In genomic region chr6:108741346-108741989, GRCh38 we compare ENCODE assay signal across 19 cellular contexts.
"Had no signal": no experiment of that assay in that cellular context is flagged by ENCODE, and none has a peak within 500 bp of the region (broad histone marks: within the 10 kb centered on the region; RNA-seq: fewer than 3 reads in every experiment).

No MANE protein-coding gene starts in this region.

- H3K4me3 ChIP-seq: gastrocnemius medialis, left lung, tibial nerve had no signal

- H3K9me3 ChIP-seq: gastrocnemius medialis, left lung, tibial nerve, vagina had no signal

- H3K9me3 Mint-ChIP-seq: activated CD4-positive, alpha-beta T cell treated with anti-CD3 and anti-CD28 coated beads, Interleukin-2, amount 10 ng/mL, durations not matched to agents 24 days and 14 days; activated CD8-positive, alpha-beta T cell treated with anti-CD3 and anti-CD28 coated beads for 36 hours; activated naive CD8-positive, alpha-beta T cell treated with anti-CD3 and anti-CD28 coated beads, Interleukin-2, amount 10 ng/mL, durations not matched to agents 7 days and 5 days; activated T-helper 2 cell treated with anti-CD3 and anti-CD28 coated beads, Interferon-gamma antibody, Interleukin-2, Interleukin-4, amounts not matched to agents 10 μg/mL and 5 μg/mL and 100 μg/mL, durations not matched to agents 14 hours and 24 hours and 36 hours had no signal

- H3K36me3 ChIP-seq: gastrocnemius medialis, left lung, tibial nerve, vagina had no signal

- H3K27me3 Mint-ChIP-seq: brain had no signal

- ATAC-seq: activated CD8-positive, alpha-beta T cell treated with anti-CD3 and anti-CD28 coated beads for 36 hours; gastrocnemius medialis; sciatic nerve had no signal

- H2AFZ ChIP-seq: parathyroid adenoma had no signal

- H3K4me3 Mint-ChIP-seq: activated CD4-positive, alpha-beta T cell treated with anti-CD3 and anti-CD28 coated beads, Interleukin-2, amount 10 ng/mL, durations not matched to agents 24 days and 14 days; activated CD8-positive, alpha-beta T cell treated with anti-CD3 and anti-CD28 coated beads for 36 hours; activated naive CD8-positive, alpha-beta T cell treated with anti-CD3 and anti-CD28 coated beads, Interleukin-2, amount 10 ng/mL, durations not matched to agents 7 days and 5 days had no signal

- H3K27ac ChIP-seq: gastrocnemius medialis, left lung, parathyroid adenoma, vagina had no signal

- H3K4me1 Mint-ChIP-seq: activated naive CD8-positive, alpha-beta T cell treated with anti-CD3 and anti-CD28 coated beads, Interleukin-2, amount 10 ng/mL, durations not matched to agents 7 days and 5 days had no signal

- H3K27ac Mint-ChIP-seq: activated CD4-positive, alpha-beta T cell treated with anti-CD3 and anti-CD28 coated beads, Interleukin-2, amount 10 ng/mL, durations not matched to agents 24 days and 14 days; activated CD8-positive, alpha-beta T cell treated with anti-CD3 and anti-CD28 coated beads for 36 hours; activated naive CD8-positive, alpha-beta T cell treated with anti-CD3 and anti-CD28 coated beads, Interleukin-2, amount 10 ng/mL, durations not matched to agents 7 days and 5 days; activated T-helper 2 cell treated with anti-CD3 and anti-CD28 coated beads, Interferon-gamma antibody, Interleukin-2, Interleukin-4, amounts not matched to agents 10 μg/mL and 5 μg/mL and 100 μg/mL, durations not matched to agents 14 hours and 24 hours and 36 hours; brain had no signal

- DNase-seq: activated CD4-positive, alpha-beta T cell treated with anti-CD3 and anti-CD28 coated beads, Interleukin-2, amount 10 ng/mL, durations not matched to agents 24 days and 14 days; activated CD8-positive, alpha-beta T cell treated with anti-CD3 and anti-CD28 coated beads for 36 hours; activated naive CD4-positive, alpha-beta T cell treated with Interleukin-2 at 50 U/mL for 16 hours; activated naive CD8-positive, alpha-beta T cell treated with anti-CD3 and anti-CD28 coated beads, Interleukin-2, amount 10 ng/mL, durations not matched to agents 7 days and 5 days; activated T-cell treated with anti-CD3 and anti-CD28 coated beads, Interleukin-2, amount 50 U/mL, for 1 hour; amygdala; caudate nucleus; gastrocnemius medialis; head of caudate nucleus; kidney; left lung; stimulated activated naive CD4-positive, alpha-beta T cell treated with Interleukin-2 at 50 U/mL for 16 hours; T1000 had no signal

- H3K9ac ChIP-seq: parathyroid adenoma had no signal

- H3K27me3 ChIP-seq: gastrocnemius medialis, left lung, tibial nerve, vagina had no signal

- H3K36me3 Mint-ChIP-seq: activated naive CD8-positive, alpha-beta T cell treated with anti-CD3 and anti-CD28 coated beads, Interleukin-2, amount 10 ng/mL, durations not matched to agents 7 days and 5 days; brain had no signal

- H3K79me2 ChIP-seq: parathyroid adenoma had no signal
